In the genomic region with DNA sequence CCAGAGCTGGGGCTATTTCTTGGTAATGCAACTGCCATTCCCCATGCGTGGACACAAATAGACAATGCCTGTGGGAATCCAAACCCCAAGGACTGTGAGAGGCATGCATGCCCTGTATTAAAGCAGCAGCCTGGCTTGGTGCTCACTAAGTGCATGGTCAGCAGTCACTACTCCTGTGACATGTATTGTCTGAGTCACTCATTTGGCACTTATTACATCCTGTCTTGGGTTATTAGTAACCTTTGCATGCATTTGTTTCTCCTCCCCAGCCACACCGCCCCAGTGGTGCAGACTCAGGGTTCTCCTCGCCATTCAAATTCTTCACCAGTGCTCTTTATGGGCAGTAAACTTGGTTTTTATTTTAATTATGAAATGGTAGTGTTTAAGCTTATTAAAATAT, we compare ENCODE assay signal across 8 cellular contexts. TPM values are rescaled to one million over a fixed set of nuclear protein-coding genes. Genes with fewer than 3 reads are reported as not detected.
A peak's percentile ranks its signal among the peaks of the same experiment; 100 is the strongest.
DNase-seq lines count a peak whose midpoint lies in the region; ATAC-seq, FAIRE-seq and TF ChIP-seq lines count a peak whose summit lies in the region.

No MANE protein-coding gene starts in this region.

- no peak overlapping the region for H3K4ac ChIP-seq in mesendoderm (ENCODE audit: low read depth, low read length)

- H4K8ac ChIP-seq in mesendoderm (ENCODE audit: low read depth, low read length), result no peak overlapping the region

- DNase-seq in A549 (ENCODE audit: low read depth in 1 of 2, low spot score in 1 of 2), result peak; percentile 48 to 55
- DNase-seq in astrocyte of the spinal cord (ENCODE audit: low read depth, low spot score), result peak; percentile 82
- DNase-seq in mesendoderm, result peak; percentile 43
- DNase-seq in SIG-M5 (lab: John Stamatoyannopoulos, UW), result no peak

- no peak overlapping the region for H2AK5ac ChIP-seq in mesendoderm (ENCODE audit: low read length)

- no peak overlapping the region for H3K23ac ChIP-seq in mesendoderm (ENCODE audit: low read length)

- H3K4me3 ChIP-seq in A549, result no peak overlapping the region
- H3K4me3 ChIP-seq in astrocyte of the spinal cord (ENCODE audit: low read depth, low read length), result no peak overlapping the region
- H3K4me3 ChIP-seq in mesendoderm (ENCODE audit: low read length), result no peak overlapping the region

- H3K36me3 ChIP-seq in mesendoderm (ENCODE audit: control insufficient read depth, insufficient read depth, low read length), result no peaks in the 10 kb centered on the region

- H3K27ac ChIP-seq in A549 (no peak overlapping the region), mesendoderm (ENCODE audit: low read depth, low read length) (no peak overlapping the region)

- no peak overlapping the region; the same call in 2 of the 3 replicates for H3K4me2 ChIP-seq in A549
- H3K4me2 ChIP-seq in mesendoderm (ENCODE audit: low read length), result no peak overlapping the region

- H2BK5ac ChIP-seq in mesendoderm (ENCODE audit: low read length), result no peak overlapping the region

- no peak overlapping the region for H3K9ac ChIP-seq in mesendoderm (ENCODE audit: low read length)

- TF ChIP-seq EP300 in A549 (IDR thresholded peaks at IDR 0.05), result no peak

- H3K18ac ChIP-seq in mesendoderm (ENCODE audit: low read length), result no peak overlapping the region

- H4K5ac ChIP-seq in mesendoderm (ENCODE audit: low read length), result no peak overlapping the region

- H3K79me2 ChIP-seq in mesendoderm (ENCODE audit: control insufficient read depth, insufficient read depth, low read length), result no peaks in the 10 kb centered on the region

- POLR2A ChIA-PET in A549 (lab: Yijun Ruan, JAX), result no interaction called here

- ATAC-seq in A549 (peak; percentile 48 to 76; a peak in 4 of 6 replicates), GM18907 (IDR thresholded peaks at IDR 0.05; ENCODE audit: unreplicated experiment) (peak; percentile 99), HG03460 (IDR thresholded peaks at IDR 0.05; ENCODE audit: unreplicated experiment) (peak; percentile 90), GM18873 (IDR thresholded peaks at IDR 0.05; ENCODE audit: low FRiP score, unreplicated experiment) (no peak), GM19324 (IDR thresholded peaks at IDR 0.05; ENCODE audit: low FRiP score, unreplicated experiment) (no peak)

- H2BK15ac ChIP-seq in mesendoderm (replicated peaks; ENCODE audit: low read depth), result no peak overlapping the region

- no peak for TF ChIP-seq CTCF in A549 (IDR thresholded peaks at IDR 0.05)
- no peak for TF ChIP-seq CTCF in astrocyte of the spinal cord (IDR thresholded peaks at IDR 0.05; ENCODE audit: low read depth, low read length)

- CTCF ChIA-PET in A549 (lab: Yijun Ruan, JAX), result no interaction called here

- no peak for TF ChIP-seq POLR2A in A549 (IDR thresholded peaks at IDR 0.05; ENCODE audit: low read length)

- no peak for TF ChIP-seq RAD21 in A549 (conservative IDR thresholded peaks at IDR 0.05 in 1 of 2, IDR thresholded peaks at IDR 0.05 in 1 of 2)

- in situ Hi-C loops in astrocyte of the spinal cord (cut with HindIII; ENCODE audit: low sequenced_read_pairs), result no loop called here

- no peaks in the 10 kb centered on the region for H3K9me3 ChIP-seq in A549

- H3K27me3 ChIP-seq in mesendoderm (ENCODE audit: insufficient read depth, low read length, poor library complexity), result no peaks in the 10 kb centered on the region

- H3K4me1 ChIP-seq in A549, result peaks cover 13% of the 10 kb centered on the region
- H3K4me1 ChIP-seq in mesendoderm (ENCODE audit: control insufficient read depth, low read depth, low read length), result no peaks in the 10 kb centered on the region

- no peak overlapping the region for H3K56ac ChIP-seq in mesendoderm (ENCODE audit: low read length)

- no peaks in the 10 kb centered on the region for H3K79me1 ChIP-seq in mesendoderm (ENCODE audit: low read length)

- no peak overlapping the region for H2BK120ac ChIP-seq in mesendoderm (ENCODE audit: low read depth, low read length)

- 77% methylated on average over 3 of the region's 3 CpGs for WGBS in A549 (ENCODE audit: missing lambda C conversion rate)
- WGBS in mesendoderm (ENCODE audit: extremely low coverage, insufficient coverage, low lambda C conversion rate), result no CpG with 5 or more reads among the region's 3 CpGs

- no peak for FAIRE-seq in A549 (lab: Jason Lieb, UNC)

TF ChIP-seq in A549, 52 proteins besides CTCF, POLR2A, EP300 and RAD21:
- peak; percentile 94 for TF ChIP-seq MAFK (IDR thresholded peaks at IDR 0.05; ENCODE audit: partially characterized antibody)
- no peak for TF ChIP-seq ESRRA (IDR thresholded peaks at IDR 0.05; ENCODE audit: borderline replicate concordance, low read length)

RNA-seq across cellular contexts. Expression of a gene that starts 30.2 kb away (rescaled TPM):
- 12.0 and 14.3 TPM in 2 replicates for polyA plus RNA-seq in A549 (2011; rRNA removed)
- 9.0 and 11.6 TPM in 2 replicates for polyA plus RNA-seq in A549 (2012; cell fraction: cytosol; rRNA removed)
- 8.6 and 9.4 TPM in 2 replicates for polyA plus RNA-seq in A549 (2012; cell fraction: nucleus; rRNA removed)
- polyA plus RNA-seq in A549 (2017; fragmentation: RNase III; extraction: RNeasy Plus Mini Kit Qiagen cat#74134 plus additional on column Dnase treatment), result 11.5 to 12.3 TPM (median 11.5 TPM) in 3 replicates
- polyA minus RNA-seq in A549 (2011; rRNA and poly(A)+ RNA removed), result 31.4 and 34.8 TPM in 2 replicates
- 0.32 TPM for polyA plus RNA-seq in mesendoderm (2013, experiment 1 of 2)
- polyA plus RNA-seq in mesendoderm (2013, experiment 2 of 2), result 0.38 TPM

Comparison
In these comparisons a context has a peak if more than half of its experiments do, and no peak if none do; other contexts are left out.
1. ATAC-seq: peak in A549 (2 of 2), GM18907 (single experiment) and HG03460 (single experiment); none in GM18873 (single experiment) and GM19324 (single experiment).